In the genomic region with DNA sequence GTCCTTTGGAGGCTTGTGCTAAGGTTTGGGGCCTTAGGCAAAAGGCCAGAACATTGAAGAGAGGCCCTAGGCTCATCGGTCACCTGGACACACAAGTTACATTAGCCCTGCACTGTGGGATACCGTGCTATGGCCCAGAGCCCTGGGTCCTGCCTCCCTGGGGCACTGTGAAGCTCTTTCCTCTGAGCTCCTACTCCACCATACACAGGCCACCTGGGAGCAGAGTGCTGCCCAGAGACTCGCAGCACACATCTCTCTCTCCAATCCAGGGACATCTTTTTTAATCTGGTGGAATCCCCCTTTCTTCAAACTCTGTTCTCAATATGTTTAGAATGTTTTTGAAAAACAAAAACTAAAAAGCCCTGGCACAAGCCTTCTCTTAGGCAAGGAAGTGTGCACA, we compare ENCODE assay signal across 23 cellular contexts.
"Had no signal": no experiment of that assay in that cellular context is flagged by ENCODE, and none has a peak within 500 bp of the region (broad histone marks: within the 10 kb centered on the region; RNA-seq: fewer than 3 reads in every experiment).

No MANE protein-coding gene starts in this region.

- H3K4me1 ChIP-seq: esophagus squamous epithelium, gastrocnemius medialis, prostate gland, tibial artery had no signal

- H3K9me3 Mint-ChIP-seq: activated B cell treated with CpG ODN at 0.5 μM for 24 hours; activated T-cell treated with anti-CD3 and anti-CD28 coated beads, Interleukin-2, amount 50 U/mL, for 4 hours; endodermal cell; natural killer cell; stimulated activated naive CD8-positive, alpha-beta T cell treated with anti-CD3 and anti-CD28 coated beads, Interleukin-15, Interleukin-2, amounts not matched to agents 100 ng/mL and 50 ng/mL, for 24 hours had no signal

- H3K27ac Mint-ChIP-seq: activated CD4-positive, alpha-beta T cell treated with anti-CD3 and anti-CD28 coated beads for 36 hours; endodermal cell; natural killer cell; stimulated activated naive CD8-positive, alpha-beta T cell treated with anti-CD3 and anti-CD28 coated beads, Interleukin-15, Interleukin-2, amounts not matched to agents 100 ng/mL and 50 ng/mL, for 24 hours had no signal

- H3K27ac ChIP-seq: coronary artery, esophagus squamous epithelium, gastrocnemius medialis, prostate gland, tibial artery had no signal

- ATAC-seq: activated CD4-positive, alpha-beta T cell treated with anti-CD3 and anti-CD28 coated beads for 36 hours; activated T-cell treated with anti-CD3 and anti-CD28 coated beads, Interleukin-2, amount 50 U/mL, for 4 hours; gastrocnemius medialis; left ventricle myocardium superior; natural killer cell had no signal

- FAIRE-seq: bronchial epithelial cell had no signal

- H3K27me3 ChIP-seq: esophagus squamous epithelium, gastrocnemius medialis, tibial artery had no signal

- H3K9me3 ChIP-seq: esophagus squamous epithelium, gastrocnemius medialis, prostate gland, tibial artery had no signal

- H3K36me3 ChIP-seq: gastrocnemius medialis, prostate gland had no signal

- H3K4me3 ChIP-seq: coronary artery, esophagus squamous epithelium, gastrocnemius medialis, prostate gland, tibial artery had no signal

- H3K4me3 Mint-ChIP-seq: activated B cell treated with CpG ODN at 0.5 μM for 24 hours; activated CD4-positive, alpha-beta T cell treated with anti-CD3 and anti-CD28 coated beads for 36 hours; activated T-cell treated with anti-CD3 and anti-CD28 coated beads, Interleukin-2, amount 50 U/mL, for 4 hours; endodermal cell; natural killer cell; stimulated activated naive CD8-positive, alpha-beta T cell treated with anti-CD3 and anti-CD28 coated beads, Interleukin-15, Interleukin-2, amounts not matched to agents 100 ng/mL and 50 ng/mL, for 24 hours had no signal

- DNase-seq: activated B cell treated with CpG ODN at 0.5 μM for 24 hours; activated CD4-positive, alpha-beta T cell treated with anti-CD3 and anti-CD28 coated beads for 36 hours; activated CD4-positive, alpha-beta T cell treated with anti-CD3 and anti-CD28 coated beads, Interleukin-2, amount 50 U/mL, for 48 hours; activated CD8-positive, alpha-beta memory T cell treated with anti-CD3 and anti-CD28 coated beads, Interleukin-2, amount 50 U/mL, for 48 hours; activated naive CD4-positive, alpha-beta T cell treated with Interleukin-2 at 50 U/mL for 16 hours; activated T-cell treated with anti-CD3 and anti-CD28 coated beads, Interleukin-2, amount 50 U/mL, for 4 hours; amygdala; cerebellar nuclear complex; endodermal cell; esophagus squamous epithelium; gastrocnemius medialis; hypothalamus; left ventricle myocardium superior; mammary epithelial cell; midbrain; natural killer cell; stimulated activated CD4-positive, alpha-beta T cell treated with anti-CD3 and anti-CD28 coated beads, Interleukin-4, amount 100 ng/mL, for 1 hour; substantia nigra; tibial artery had no signal

- H3K27me3 Mint-ChIP-seq: activated B cell treated with CpG ODN at 0.5 μM for 24 hours; activated CD4-positive, alpha-beta T cell treated with anti-CD3 and anti-CD28 coated beads for 36 hours; stimulated activated naive CD8-positive, alpha-beta T cell treated with anti-CD3 and anti-CD28 coated beads, Interleukin-15, Interleukin-2, amounts not matched to agents 100 ng/mL and 50 ng/mL, for 24 hours had no signal
